Comparison of ENCODE assay signal across 1 cellular context in genomic region chr14:54681819-54682261, GRCh38.
TF ChIP-seq lines count a peak whose summit lies in the region.

No MANE protein-coding gene starts in this region.

TF ChIP-seq in H1, 55 proteins besides CTCF, POLR2A, EP300 and RAD21 (continued from another document):
- TF ChIP-seq, protein P1, sequence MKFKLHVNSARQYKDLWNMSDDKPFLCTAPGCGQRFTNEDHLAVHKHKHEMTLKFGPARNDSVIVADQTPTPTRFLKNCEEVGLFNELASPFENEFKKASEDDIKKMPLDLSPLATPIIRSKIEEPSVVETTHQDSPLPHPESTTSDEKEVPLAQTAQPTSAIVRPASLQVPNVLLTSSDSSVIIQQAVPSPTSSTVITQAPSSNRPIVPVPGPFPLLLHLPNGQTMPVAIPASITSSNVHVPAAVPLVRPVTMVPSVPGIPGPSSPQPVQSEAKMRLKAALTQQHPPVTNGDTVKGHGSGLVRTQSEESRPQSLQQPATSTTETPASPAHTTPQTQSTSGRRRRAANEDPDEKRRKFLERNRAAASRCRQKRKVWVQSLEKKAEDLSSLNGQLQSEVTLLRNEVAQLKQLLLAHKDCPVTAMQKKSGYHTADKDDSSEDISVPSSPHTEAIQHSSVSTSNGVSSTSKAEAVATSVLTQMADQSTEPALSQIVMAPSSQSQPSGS (IDR thresholded peaks at IDR 0.05; ENCODE audit: low read length): no peak
- TF ChIP-seq HDAC6 (IDR thresholded peaks at IDR 0.05; ENCODE audit: low read depth, low read length) (no peak), CHD2 (IDR thresholded peaks at IDR 0.05; ENCODE audit: low read length) (no peak), KDM1A (IDR thresholded peaks at IDR 0.05; ENCODE audit: borderline replicate concordance, low read length) (no peak)
- TF ChIP-seq, protein P2, sequence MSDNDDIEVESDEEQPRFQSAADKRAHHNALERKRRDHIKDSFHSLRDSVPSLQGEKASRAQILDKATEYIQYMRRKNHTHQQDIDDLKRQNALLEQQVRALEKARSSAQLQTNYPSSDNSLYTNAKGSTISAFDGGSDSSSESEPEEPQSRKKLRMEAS (IDR thresholded peaks at IDR 0.05): no peak
